Comparison of ENCODE assay signal across 21 cellular contexts in genomic region chr11:46367916-46368267, GRCh38. TPM values are rescaled to one million over a fixed set of nuclear protein-coding genes. Genes with fewer than 3 reads are reported as not detected.
DNase-seq lines count a peak whose midpoint lies in the region; ATAC-seq, FAIRE-seq and TF ChIP-seq lines count a peak whose summit lies in the region.
"Had no signal": no experiment of that assay in that cellular context is flagged by ENCODE, and none has a peak within 500 bp of the region (broad histone marks: within the 10 kb centered on the region; RNA-seq: fewer than 3 reads in every experiment).

No MANE protein-coding gene starts in this region.

- H3K9me3 Mint-ChIP-seq in CD8-positive, alpha-beta T cell, result no peaks in the 10 kb centered on the region
- no peaks in the 10 kb centered on the region for H3K9me3 Mint-ChIP-seq in nephron progenitor cell
- H3K9me3 Mint-ChIP-seq: activated naive CD8-positive, alpha-beta T cell treated with anti-CD3 and anti-CD28 coated beads, Interleukin-2, amount 10 ng/mL, durations not matched to agents 7 days and 5 days; activated T-cell treated with anti-CD3 and anti-CD28 coated beads, Interleukin-2, amount 50 U/mL, for 72 hours; dendritic cell treated with granulocyte-macrophage colony-stimulating factor and Interleukin-4, amounts not matched to agents 40 ng/mL and 50 ng/mL, for 4 days; neural progenitor cell; T-helper 1 cell treated with Interleukin-12 subunit alpha and Interleukin-12 subunit beta and Interleukin-4 antibody, amounts not matched to agents 30 μg/mL and 1 μg/mL, for 36 hours had no signal

- H3K27me3 Mint-ChIP-seq in CD8-positive, alpha-beta T cell (ENCODE audit: low read depth), result no peaks in the 10 kb centered on the region
- H3K27me3 Mint-ChIP-seq in T-helper 17 cell, result no peaks in the 10 kb centered on the region
- peaks cover 4% of the 10 kb centered on the region for H3K27me3 Mint-ChIP-seq in nephron progenitor cell (ENCODE audit: low read depth, poor library complexity)
- H3K27me3 Mint-ChIP-seq: activated naive CD8-positive, alpha-beta T cell treated with anti-CD3 and anti-CD28 coated beads, Interleukin-2, amount 10 ng/mL, durations not matched to agents 7 days and 5 days; dendritic cell treated with granulocyte-macrophage colony-stimulating factor and Interleukin-4, amounts not matched to agents 40 ng/mL and 50 ng/mL, for 4 days had no signal

- H3K9me3 ChIP-seq in A549 (no peaks in the 10 kb centered on the region), T-helper 17 cell (ENCODE audit: control insufficient read depth, low read length, poor library complexity, severe bottlenecking) (no peaks in the 10 kb centered on the region)
- no peaks in the 10 kb centered on the region for H3K9me3 ChIP-seq in CD8-positive, alpha-beta T cell (ENCODE audit: low read length)
- H3K9me3 ChIP-seq: Caco-2, suprapubic skin had no signal

- H3K27me3 ChIP-seq in CD8-positive, alpha-beta T cell (ENCODE audit: insufficient read depth, low read length), result no peaks in the 10 kb centered on the region
- H3K27me3 ChIP-seq: neural progenitor cell, suprapubic skin had no signal

- peak in 1 of 2 experiments; percentile 4; a peak in 1 of 6 replicates for ATAC-seq in A549
- ATAC-seq in CD8-positive, alpha-beta T cell, result no peak
- no peak for ATAC-seq in T-helper 17 cell

- no peak overlapping the region for H3K4me3 Mint-ChIP-seq in CD8-positive, alpha-beta T cell
- H3K4me3 Mint-ChIP-seq in T-helper 17 cell, result no peak overlapping the region
- H3K4me3 Mint-ChIP-seq in nephron progenitor cell, result no peak overlapping the region
- H3K4me3 Mint-ChIP-seq: activated naive CD8-positive, alpha-beta T cell treated with anti-CD3 and anti-CD28 coated beads, Interleukin-2, amount 10 ng/mL, durations not matched to agents 7 days and 5 days; dendritic cell treated with granulocyte-macrophage colony-stimulating factor and Interleukin-4, amounts not matched to agents 40 ng/mL and 50 ng/mL, for 4 days; neural progenitor cell; T-helper 1 cell treated with Interleukin-12 subunit alpha and Interleukin-12 subunit beta and Interleukin-4 antibody, amounts not matched to agents 30 μg/mL and 1 μg/mL, for 36 hours had no signal

- H3K4me2 ChIP-seq in A549, result no peak overlapping the region
- H3K4me2 ChIP-seq: neural progenitor cell had no signal

- H3K27ac ChIP-seq in A549, result no peak overlapping the region
- H3K27ac ChIP-seq in CD8-positive, alpha-beta T cell (ENCODE audit: low read depth, low read length), result no peak overlapping the region
- H3K27ac ChIP-seq: neural progenitor cell, suprapubic skin had no signal

- intact Hi-C loops in CD8-positive, alpha-beta T cell (cut with DNase I, micrococcal nuclease), result loop anchor here (1.0 kb wide), 4 partner anchors 16 to 129 kb away; partner anchors contain the start of gene DGKZ (in 2 of the 2)

- H3K4me1 Mint-ChIP-seq in CD8-positive, alpha-beta T cell (ENCODE audit: low read depth), result peaks cover 38% of the 10 kb centered on the region
- H3K4me1 Mint-ChIP-seq in T-helper 17 cell, result peaks cover 23% of the 10 kb centered on the region
- H3K4me1 Mint-ChIP-seq in nephron progenitor cell, result peaks cover 72% of the 10 kb centered on the region

- POLR2A ChIA-PET in A549 (lab: Yijun Ruan, JAX), result no interaction called here
- POLR2A ChIA-PET in CD8-positive, alpha-beta T cell (lab: Charles Lee), result interaction anchor here (0.7 to 1.6 kb wide), 3 partner anchors 14 to 19 kb away, joined by 3 to 7 read pairs (median 5); no protein-coding TSS in a partner anchor

- TF ChIP-seq EP300 in A549 (IDR thresholded peaks at IDR 0.05), result no peak

- no peak for TF ChIP-seq POLR2A in A549 (IDR thresholded peaks at IDR 0.05; ENCODE audit: low read length)

- no peak for DNase-seq in A549 (ENCODE audit: low read depth in 1 of 2, low spot score in 1 of 2)
- no peak for DNase-seq in CD8-positive, alpha-beta T cell
- DNase-seq in T-helper 17 cell, result no peak
- no peak for DNase-seq in nephron progenitor cell
- DNase-seq in GOT3 (lab: John Stamatoyannopoulos, UW), result no peak
- DNase-seq in NCI-H2227 treated with DMSO at 0.1 percent for 48 hours (lab: John Stamatoyannopoulos, UW), result no peak
- DNase-seq in GM19239 (ENCODE audit: insufficient read length, low spot score), result no peak
- DNase-seq: mesendoderm, NCI-H524 treated with DMSO at 0.1 percent for 48 hours had no signal

- H3K27ac Mint-ChIP-seq in CD8-positive, alpha-beta T cell, result peak overlapping the region; percentile 10
- peak overlapping the region; percentile 67 for H3K27ac Mint-ChIP-seq in T-helper 17 cell
- H3K27ac Mint-ChIP-seq in nephron progenitor cell, result no peak overlapping the region
- H3K27ac Mint-ChIP-seq: dendritic cell treated with granulocyte-macrophage colony-stimulating factor and Interleukin-4, amounts not matched to agents 40 ng/mL and 50 ng/mL, for 4 days; neural progenitor cell had no signal

- H3K36me3 ChIP-seq in CD8-positive, alpha-beta T cell (ENCODE audit: insufficient read depth, low read length), result peaks cover 53% of the 10 kb centered on the region
- H3K36me3 ChIP-seq: neural progenitor cell had no signal

- CTCF ChIA-PET in A549 (lab: Yijun Ruan, JAX), result interaction anchor here (0.6 to 19.6 kb wide), 17 partner anchors 10 to 601 kb away, joined by 3 to 325 read pairs (median 4); partner anchors contain the start of genes CHRM4 and DGKZ
- CTCF ChIA-PET in CD8-positive, alpha-beta T cell (lab: Charles Lee), result interaction anchor here (0.9 to 17.4 kb wide), 17 partner anchors 8 to 786 kb away, joined by 3 to 412 read pairs (median 5); partner anchors contain the start of gene DGKZ

- WGBS in A549 (ENCODE audit: missing lambda C conversion rate), result 76% methylated on average over 11 of the region's 12 CpGs

- FAIRE-seq in A549 (lab: Jason Lieb, UNC), result no peak
- FAIRE-seq in GM19239 (lab: Jason Lieb, UNC), result no peak
- FAIRE-seq: bronchial epithelial cell, kidney had no signal

- no peak overlapping the region for H3K4me3 ChIP-seq in A549
- no peak overlapping the region for H3K4me3 ChIP-seq in CD8-positive, alpha-beta T cell (ENCODE audit: low read depth, low read length)
- H3K4me3 ChIP-seq: neural progenitor cell, suprapubic skin had no signal

- 0 out of 5 replicates have a peak, but pooled peaks of 1 of the 2 experiments have one; percentile 3 for TF ChIP-seq RAD21 in A549 (conservative IDR thresholded peaks at IDR 0.05 in 1 of 2, IDR thresholded peaks at IDR 0.05 in 1 of 2)

- peak; percentile 18; the same call in 1 of the 3 replicates for TF ChIP-seq CTCF in A549 (IDR thresholded peaks at IDR 0.05)
- no peak for TF ChIP-seq CTCF in CD8-positive, alpha-beta T cell (IDR thresholded peaks at IDR 0.05)
- TF ChIP-seq CTCF in nephron progenitor cell (IDR thresholded peaks at IDR 0.05), result peak; percentile 5

- H3K36me3 Mint-ChIP-seq in CD8-positive, alpha-beta T cell, result peaks cover 59% of the 10 kb centered on the region
- H3K36me3 Mint-ChIP-seq in T-helper 17 cell (ENCODE audit: low read depth) (no peaks in the 10 kb centered on the region), nephron progenitor cell (ENCODE audit: low read depth) (peaks cover 10% of the 10 kb centered on the region)
- H3K36me3 Mint-ChIP-seq: neural progenitor cell had no signal

- peaks cover 6% of the 10 kb centered on the region for H3K4me1 ChIP-seq in A549
- H3K4me1 ChIP-seq in CD8-positive, alpha-beta T cell (ENCODE audit: insufficient read depth, low read length), result peaks cover 45% of the 10 kb centered on the region

TF ChIP-seq in A549, 52 proteins besides CTCF, POLR2A, EP300 and RAD21:
- TF ChIP-seq CHD4 (IDR thresholded peaks at IDR 0.05; ENCODE audit: borderline replicate concordance) (no peak), CEBPB (IDR thresholded peaks at IDR 0.05) (no peak)
TF ChIP-seq in A549: peak in this region for 0.

RNA-seq across cellular contexts. Expression of gene MDK, which starts 13.6 kb away (rescaled TPM):
- polyA plus RNA-seq in A549 (2011; rRNA removed) (18.3 and 18.4 TPM in 2 replicates), A549 (2017; fragmentation: RNase III; extraction: RNeasy Plus Mini Kit Qiagen cat#74134 plus additional on column Dnase treatment) (12.8 to 15.1 TPM (median 13.6 TPM) in 3 replicates)
- 41.1 and 43.1 TPM in 2 replicates for polyA plus RNA-seq in A549 (2012; cell fraction: cytosol; rRNA removed)
- 15.2 and 20.4 TPM in 2 replicates for polyA plus RNA-seq in A549 (2012; cell fraction: nucleus; rRNA removed)
- 3.8 and 6.6 TPM in 2 replicates for polyA minus RNA-seq in A549 (2011; rRNA and poly(A)+ RNA removed)
- 1 to 10 TPM; 3.6 TPM for total RNA-seq in CD8-positive, alpha-beta T cell
- 1 to 10 TPM; 2.6 to 3.7 TPM for total RNA-seq in T-helper 17 cell

RNA-seq across cellular contexts. Expression of gene DGKZ, which starts 20.6 kb away (rescaled TPM):
- 12.8 and 14.5 TPM in 2 replicates for polyA plus RNA-seq in A549 (2011; rRNA removed)
- 37.4 and 55.9 TPM in 2 replicates for polyA plus RNA-seq in A549 (2012; cell fraction: cytosol; rRNA removed)
- 133 and 174 TPM in 2 replicates for polyA plus RNA-seq in A549 (2012; cell fraction: nucleus; rRNA removed)
- 28.4 to 30.7 TPM (median 28.4 TPM) in 3 replicates for polyA plus RNA-seq in A549 (2017; fragmentation: RNase III; extraction: RNeasy Plus Mini Kit Qiagen cat#74134 plus additional on column Dnase treatment)
- polyA minus RNA-seq in A549 (2011; rRNA and poly(A)+ RNA removed), result 22.7 and 37.4 TPM in 2 replicates
- 100 to 1,000 TPM; 131 to 135 TPM for total RNA-seq in CD8-positive, alpha-beta T cell
- 100 to 1,000 TPM; 194 to 196 TPM for total RNA-seq in T-helper 17 cell

RNA-seq across cellular contexts. Expression of gene CHRM4, which starts 23.7 kb away (rescaled TPM):
- 0.17 and 0.22 TPM in 2 replicates for polyA plus RNA-seq in A549 (2011; rRNA removed)
- 0.30 and 0.47 TPM in 2 replicates for polyA plus RNA-seq in A549 (2012; cell fraction: cytosol; rRNA removed)
- 0.92 and 1.2 TPM in 2 replicates for polyA plus RNA-seq in A549 (2012; cell fraction: nucleus; rRNA removed)
- 0.28 to 0.38 TPM (median 0.29 TPM) in 3 replicates for polyA plus RNA-seq in A549 (2017; fragmentation: RNase III; extraction: RNeasy Plus Mini Kit Qiagen cat#74134 plus additional on column Dnase treatment)
- polyA minus RNA-seq in A549 (2011; rRNA and poly(A)+ RNA removed), result 0.34 and 0.70 TPM in 2 replicates
- total RNA-seq in CD8-positive, alpha-beta T cell, result 1 to 10 TPM; 2.9 to 4.1 TPM
- 1 to 10 TPM; 4.3 to 4.8 TPM for total RNA-seq in T-helper 17 cell
- total RNA-seq: bronchial epithelial cell, Daoy, fibroblast of villous mesenchyme, renal cortical epithelial cell had no signal
